In genomic region chr3:11637901-11638668, GRCh38 we compare ENCODE assay signal across 8 cellular contexts. TPM values are rescaled to one million over a fixed set of nuclear protein-coding genes. Genes with fewer than 3 reads are reported as not detected.
DNase-seq lines count a peak whose midpoint lies in the region; TF ChIP-seq lines count a peak whose summit lies in the region.

No MANE protein-coding gene starts in this region.

- peaks cover under 1% of the 10 kb centered on the region for H3K36me3 Mint-ChIP-seq in nephron (ENCODE audit: low read depth)

- DNase-seq in AG08395 (ENCODE audit: low spot score) (peak; percentile 49), NCI-H526 (lab: John Stamatoyannopoulos, UW) (peak; percentile 40 to 66), dermis blood vessel endothelial cell (peak; percentile 45), UCSD-AML1 (lab: John Stamatoyannopoulos, UW; ENCODE audit: unreplicated experiment) (no peak), NCI-H2171 treated with DMSO at 0.1 percent for 48 hours (lab: John Stamatoyannopoulos, UW) (no peak), NCI-H187 treated with DMSO at 0.1 percent for 48 hours (lab: John Stamatoyannopoulos, UW) (no peak)
- DNase-seq in activated T-cell treated with anti-CD3 and anti-CD28 coated beads, Interleukin-2, amount 50 U/mL, for 48 hours: no peak

- H3K27me3 Mint-ChIP-seq in nephron (ENCODE audit: low read depth): no peaks in the 10 kb centered on the region

- no peaks in the 10 kb centered on the region for H3K9me3 Mint-ChIP-seq in nephron

- peak overlapping the region; percentile 90 to 100 (median 98) for H3K27ac Mint-ChIP-seq in nephron

- TF ChIP-seq CTCF in nephron (IDR thresholded peaks at IDR 0.05; ENCODE audit: unreplicated experiment in 3 of 3): no peak

- H3K4me3 Mint-ChIP-seq in nephron: peak overlapping the region; percentile 97 to 100 (median 100)

- H3K4me1 Mint-ChIP-seq in nephron: peaks cover 83% of the 10 kb centered on the region

RNA-seq across cellular contexts. Expression of gene VGLL4, which starts 5.6 kb away (rescaled TPM):
- total RNA-seq in dermis blood vessel endothelial cell: 76.7 and 79.0 TPM in 2 replicates

Comparison
In these comparisons a context has a peak if more than half of its experiments do, and no peak if none do; other contexts are left out.
1. DNase-seq: peak in AG08395 (single experiment), NCI-H526 (2 of 2) and dermis blood vessel endothelial cell (single experiment); none in activated T-cell treated with anti-CD3 and anti-CD28 coated beads, Interleukin-2, amount 50 U/mL, for 48 hours (0 of 2), UCSD-AML1 (single experiment), NCI-H2171 treated with DMSO at 0.1 percent for 48 hours (single experiment) and NCI-H187 treated with DMSO at 0.1 percent for 48 hours (single experiment).